Comparison of ENCODE assay signal across 1 cellular context in genomic region chr9:112971415-112971814, GRCh38.
TF ChIP-seq lines count a peak whose summit lies in the region.

No MANE protein-coding gene starts in this region.

TF ChIP-seq in GM12878, 131 proteins besides CTCF, POLR2A, EP300 and RAD21 (continued from another document):
- TF ChIP-seq BCLAF1 (IDR thresholded peaks at IDR 0.05) (no peak), ZNF274 (IDR thresholded peaks at IDR 0.05; ENCODE audit: insufficient read depth, insufficient read length) (no peak), SIX5 (IDR thresholded peaks at IDR 0.05; ENCODE audit: low read depth, low read length, severe bottlenecking) (no peak), KLF5 (IDR thresholded peaks at IDR 0.05; ENCODE audit: partially characterized antibody) (no peak), STAT1 (conservative IDR thresholded peaks at IDR 0.05) (no peak)
